Comparison of ENCODE assay signal across 1 cellular context in genomic region chr1:44776749-44777068, GRCh38.
TF ChIP-seq lines count a peak whose summit lies in the region.

No MANE protein-coding gene starts in this region.

TF ChIP-seq in H1, 55 proteins besides CTCF, POLR2A, EP300 and RAD21:
- no peak for TF ChIP-seq POU5F1 (IDR thresholded peaks at IDR 0.05; ENCODE audit: low read depth, low read length)
